Comparison of ENCODE assay signal across 8 cellular contexts in genomic region chrX:153946910-153947769, GRCh38. TPM values are rescaled to one million over a fixed set of nuclear protein-coding genes. Genes with fewer than 3 reads are reported as not detected.
DNase-seq lines count a peak whose midpoint lies in the region; ATAC-seq and TF ChIP-seq lines count a peak whose summit lies in the region.

No MANE protein-coding gene starts in this region.

- TF ChIP-seq CTCF in A673 (conservative IDR thresholded peaks at IDR 0.05; ENCODE audit: low read depth, low read length) (peak; percentile 96), chondrocyte (IDR thresholded peaks at IDR 0.05) (peak; percentile 98)

- peak; percentile 85 for ATAC-seq in GM18858 (IDR thresholded peaks at IDR 0.05; ENCODE audit: unreplicated experiment)
- ATAC-seq in HG03442 (IDR thresholded peaks at IDR 0.05; ENCODE audit: unreplicated experiment), result peak; percentile 47
- ATAC-seq in left colon, result peak; percentile 89

- no peak overlapping the region for H3K27ac ChIP-seq in A673 (ENCODE audit: low read depth, low read length, poor library complexity, severe bottlenecking)

- BruUV-seq in A673 (replicated peaks; lab: Mats Ljungman, UMichigan), result no TSS peak

- intact Hi-C loops in A673 (cut with micrococcal nuclease; ENCODE audit: unreplicated experiment), result loop anchor here (1.0 to 10.0 kb wide), 3 partner anchors 183 to 985 kb away; partner anchors contain the start of gene PLXNB3
- intact Hi-C loops in left colon (cut with DNase I, micrococcal nuclease), result no loop called here

- peaks cover 17% of the 10 kb centered on the region for H3K36me3 Mint-ChIP-seq in chondrocyte (ENCODE audit: low read depth)

- H3K4me1 ChIP-seq in A673 (ENCODE audit: insufficient read depth, low read length, poor library complexity, severe bottlenecking), result no peaks in the 10 kb centered on the region

- peaks cover 3% of the 10 kb centered on the region for H3K4me1 Mint-ChIP-seq in chondrocyte (ENCODE audit: low read depth)

- no peaks in the 10 kb centered on the region for H3K27me3 ChIP-seq in A673 (replicated peaks; ENCODE audit: insufficient read depth, low read depth, low read length, poor library complexity)

- H3K27ac Mint-ChIP-seq in chondrocyte (ENCODE audit: unreplicated experiment), result peak overlapping the region; percentile 17

- H3K9me3 ChIP-seq in A673 (ENCODE audit: low read depth, low read length, poor library complexity, severe bottlenecking), result no peaks in the 10 kb centered on the region

- POLR2A ChIA-PET in A673 (lab: Charles Lee; ENCODE audit: low non-redundant PET), result no interaction called here

- H3K9me3 Mint-ChIP-seq in chondrocyte (ENCODE audit: low read depth), result no peaks in the 10 kb centered on the region

- no peak overlapping the region for H3K4me3 ChIP-seq in A673 (ENCODE audit: low read depth, low read length, poor library complexity, severe bottlenecking)

- no peaks in the 10 kb centered on the region for H3K27me3 Mint-ChIP-seq in chondrocyte (ENCODE audit: low read depth)

- CTCF ChIA-PET in A673 (lab: Charles Lee), result interaction anchor here (0.6 to 1.4 kb wide), 7 partner anchors 19 to 260 kb away, joined by 3 to 10 read pairs (median 3); partner anchors contain the start of gene SLC6A8

- DNase-seq in A673 (ENCODE audit: low spot score), result peak; percentile 91
- DNase-seq in NCI-H460 (ENCODE audit: extremely low read depth, low read depth), result peak; percentile 83
- DNase-seq in activated CD4-positive, alpha-beta T cell treated with anti-CD3 and anti-CD28 coated beads for 1 hour, result peak; percentile 66
- no peak for DNase-seq in chondrocyte (ENCODE audit: low spot score)
- peak; percentile 75 to 85 for DNase-seq in left colon
- peak in 2 of 3 experiments; percentile 57 to 61 for DNase-seq in stimulated activated CD4-positive, alpha-beta T cell treated with anti-CD3 and anti-CD28 coated beads, TNF-alpha, amount 100 ng/mL, for 4 hours (ENCODE audit: low read depth in 3 of 3)

- H3K36me3 ChIP-seq in A673 (ENCODE audit: insufficient read depth, low read length, poor library complexity, severe bottlenecking), result peaks cover 30% of the 10 kb centered on the region

- no peak overlapping the region for H3K4me3 Mint-ChIP-seq in chondrocyte (ENCODE audit: unreplicated experiment)

RNA-seq across cellular contexts. Expression of gene RENBP, which starts 2.7 kb away (rescaled TPM):
- total RNA-seq in A673 (2021) (3.4 and 5.7 TPM in 2 replicates), chondrocyte (6.5 to 13.4 TPM (median 13.1 TPM) in 3 replicates), left colon (1 to 10 TPM; 3.8 to 8.6 TPM)
- total RNA-seq in NCI-H460 (2014; rRNA removed; shearing (Covaris generic)), result 0.66 and 0.87 TPM in 2 replicates
- polyA plus RNA-seq in NCI-H460 (2014; cell fraction: nucleus; rRNA removed), result 0.39 TPM in 1 of 2 replicates, not detected in the other

RNA-seq across cellular contexts. Expression of gene NAA10, which starts 12.3 kb away (rescaled TPM):
- total RNA-seq in A673 (2021), result 136 and 140 TPM in 2 replicates
- 136 and 150 TPM in 2 replicates for total RNA-seq in NCI-H460 (2014; rRNA removed; shearing (Covaris generic))
- polyA plus RNA-seq in NCI-H460 (2014; cell fraction: nucleus; rRNA removed), result 341 and 541 TPM in 2 replicates
- 89.5 to 99.8 TPM (median 91.4 TPM) in 3 replicates for total RNA-seq in chondrocyte
- total RNA-seq in left colon, result 10 to 100 TPM; 52.7 to 68.0 TPM

RNA-seq across cellular contexts. Expression of gene ARHGAP4, which starts 21.1 kb away (rescaled TPM):
- total RNA-seq in A673 (2021) (43.0 and 45.7 TPM in 2 replicates), chondrocyte (2.8 to 3.7 TPM (median 3.1 TPM) in 3 replicates), left colon (10 to 100 TPM; 26.6 to 35.5 TPM)
- total RNA-seq in NCI-H460 (2014; rRNA removed; shearing (Covaris generic)), result 51.5 and 55.0 TPM in 2 replicates
- polyA plus RNA-seq in NCI-H460 (2014; cell fraction: nucleus; rRNA removed), result 569 and 681 TPM in 2 replicates

RNA-seq across cellular contexts. Expression of gene HCFC1, which starts 24.5 kb away (rescaled TPM):
- total RNA-seq in A673 (2021) (124 and 137 TPM in 2 replicates), chondrocyte (60.1 to 89.9 TPM (median 67.2 TPM) in 3 replicates), left colon (10 to 100 TPM; 31.9 to 47.9 TPM)
- total RNA-seq in NCI-H460 (2014; rRNA removed; shearing (Covaris generic)), result 28.0 and 30.3 TPM in 2 replicates
- 29.6 and 30.7 TPM in 2 replicates for polyA plus RNA-seq in NCI-H460 (2014; cell fraction: nucleus; rRNA removed)

RNA-seq across cellular contexts. Expression of gene TMEM187, which starts 25.4 kb away (rescaled TPM):
- 2.8 and 6.8 TPM in 2 replicates for total RNA-seq in A673 (2021)
- 10.0 and 10.3 TPM in 2 replicates for total RNA-seq in NCI-H460 (2014; rRNA removed; shearing (Covaris generic))
- polyA plus RNA-seq in NCI-H460 (2014; cell fraction: nucleus; rRNA removed), result 8.8 and 13.0 TPM in 2 replicates
- total RNA-seq in chondrocyte, result 12.3 to 20.3 TPM (median 18.3 TPM) in 3 replicates
- total RNA-seq in left colon, result 1 to 10 TPM; 8.4 to 9.9 TPM
